ENCODE assay signal across 17 cellular contexts in genomic region chr2:178846458-178846802, GRCh38. TPM values are rescaled to one million over a fixed set of nuclear protein-coding genes. Genes with fewer than 3 reads are reported as not detected.
A peak's percentile ranks its signal among the peaks of the same experiment; 100 is the strongest.
DNase-seq lines count a peak whose midpoint lies in the region; ATAC-seq, FAIRE-seq and TF ChIP-seq lines count a peak whose summit lies in the region.
"Had no signal": no experiment of that assay in that cellular context is flagged by ENCODE, and none has a peak within 500 bp of the region (broad histone marks: within the 10 kb centered on the region; RNA-seq: fewer than 3 reads in every experiment).

No MANE protein-coding gene starts in this region.

- FAIRE-seq in H1 (lab: Jason Lieb, UNC) = no peak
- FAIRE-seq: GM12892 had no signal

- H3K14ac ChIP-seq in H1 (ENCODE audit: insufficient read length) = no peak overlapping the region

- no peak overlapping the region for H3K9ac ChIP-seq in H1 (replicated peaks in 1 of 4; ENCODE audit: extremely low read depth in 1 of 4, low read depth in 3 of 4, low read length in 3 of 4)
- H3K9ac ChIP-seq: BLaER1 treated with 17β-estradiol and CSF1 and Interleukin-3, amounts not matched to agents 10 nM and 100 nM had no signal

- no peak overlapping the region for H3K23ac ChIP-seq in H1 (ENCODE audit: insufficient read length)

- intact Hi-C loops in Right ventricle myocardium superior (cut with DNase I) = no loop called here
- intact Hi-C loops in activated CD8-positive, alpha-beta T cell treated with anti-CD3 and anti-CD28 coated beads for 36 hours (cut with micrococcal nuclease) = no loop called here

- H3K79me1 ChIP-seq in H1 (ENCODE audit: low read depth, low read length) = no peaks in the 10 kb centered on the region

- H3K79me2 ChIP-seq in H1 (ENCODE audit: control insufficient read depth in 1 of 2, insufficient read depth in 2 of 2, low read length in 2 of 2) = no peaks in the 10 kb centered on the region

- peak overlapping the region; percentile 42 for H3K27ac ChIP-seq in cardiac muscle cell
- no peak overlapping the region for H3K27ac ChIP-seq in H1 (ENCODE audit: low read depth, low read length)
- H3K27ac ChIP-seq: 22Rv1; BLaER1 treated with 17β-estradiol and CSF1 and Interleukin-3, amounts not matched to agents 10 nM and 100 nM; Peyer's patch had no signal

- H2BK5ac ChIP-seq in H1 (ENCODE audit: low read depth, low read length) = no peak overlapping the region

- H3K4me1 ChIP-seq in cardiac muscle cell (ENCODE audit: low read depth) (peaks cover 15% of the 10 kb centered on the region), H1 (replicated peaks in 1 of 4; ENCODE audit: control insufficient read depth in 3 of 4, insufficient read depth in 4 of 4, low read length in 3 of 4) (peaks cover 0 to 13% (median 7%) of the 10 kb centered on the region in 4 experiments; a peak in 3 of 7 replicates)
- H3K4me1 ChIP-seq: BLaER1 treated with 17β-estradiol and CSF1 and Interleukin-3, amounts not matched to agents 10 nM and 100 nM; Peyer's patch had no signal

- H3K36me3 Mint-ChIP-seq in activated CD8-positive, alpha-beta T cell treated with anti-CD3 and anti-CD28 coated beads for 36 hours (ENCODE audit: low read depth) = peaks cover 14% of the 10 kb centered on the region

- no peak overlapping the region for H3K18ac ChIP-seq in H1 (ENCODE audit: extremely low read depth, low read length)

- H4K5ac ChIP-seq in H1 (ENCODE audit: insufficient read length, low read depth, low read length) = no peak overlapping the region

- no peak overlapping the region for H3K4ac ChIP-seq in H1 (replicated peaks; ENCODE audit: insufficient read length, low read depth, low read length)

- H3K27me3 Mint-ChIP-seq in activated CD8-positive, alpha-beta T cell treated with anti-CD3 and anti-CD28 coated beads for 36 hours = no peaks in the 10 kb centered on the region

- H3K9me3 ChIP-seq in cardiac muscle cell (ENCODE audit: low read depth) (no peaks in the 10 kb centered on the region), H1 (ENCODE audit: insufficient read depth in 2 of 2, low read depth in 1 of 2, low read length in 1 of 2) (peaks cover 0 to 3% of the 10 kb centered on the region in 2 experiments; a peak in 1 of 4 replicates)
- H3K9me3 ChIP-seq: BLaER1 treated with 17β-estradiol and CSF1 and Interleukin-3, amounts not matched to agents 10 nM and 100 nM; Peyer's patch had no signal

- no peaks in the 10 kb centered on the region for H3K4me1 Mint-ChIP-seq in activated CD8-positive, alpha-beta T cell treated with anti-CD3 and anti-CD28 coated beads for 36 hours (ENCODE audit: low read depth)

- no peak overlapping the region for H2AFZ ChIP-seq in H1 (ENCODE audit: low read length)

- no peak overlapping the region for H4K91ac ChIP-seq in H1 (replicated peaks; ENCODE audit: insufficient read length, low read length)

- no peak for TF ChIP-seq POLR2A in H1 (IDR thresholded peaks at IDR 0.05; ENCODE audit: control extremely low read depth in 1 of 2, low read depth in 2 of 2, low read length in 2 of 2)

- H2AK5ac ChIP-seq in H1 (ENCODE audit: low read depth, low read length) = no peak overlapping the region

- H2BK12ac ChIP-seq in H1 (ENCODE audit: low read depth, low read length) = no peak overlapping the region

- TF ChIP-seq CTCF in cardiac muscle cell (IDR thresholded peaks at IDR 0.05; ENCODE audit: low read depth, low read length) = no peak
- TF ChIP-seq CTCF in H1 (IDR thresholded peaks at IDR 0.05; ENCODE audit: control extremely low read depth in 1 of 3, insufficient read depth in 1 of 3, low read depth in 1 of 3, low read length in 3 of 3) = no peak
- TF ChIP-seq CTCF in activated CD8-positive, alpha-beta T cell treated with anti-CD3 and anti-CD28 coated beads for 36 hours (IDR thresholded peaks at IDR 0.05) = no peak

- TF ChIP-seq EP300 in H1 (IDR thresholded peaks at IDR 0.05; ENCODE audit: borderline replicate concordance in 1 of 2, low read depth in 2 of 2, low read length in 2 of 2) = no peak

- no peak overlapping the region for H2BK15ac ChIP-seq in H1 (ENCODE audit: low read length)

- DNase-seq in cardiac muscle cell (ENCODE audit: low read depth in 1 of 2, low spot score in 1 of 2) (no peak), Right ventricle myocardium superior (no peak), M059J (ENCODE audit: low read depth) (peak; percentile 26), H1 (ENCODE audit: low read depth in 1 of 2, low spot score in 2 of 2) (no peak), renal cortical epithelial cell (ENCODE audit: low read depth) (peak; percentile 9), dedifferentiated amniotic fluid mesenchymal stem cell (ENCODE audit: extremely low spot score) (no peak), NCI-H2107 treated with DMSO at 0.1 percent for 48 hours (lab: John Stamatoyannopoulos, UW; ENCODE audit: unreplicated experiment) (no peak)
- no peak for DNase-seq in activated CD8-positive, alpha-beta T cell treated with anti-CD3 and anti-CD28 coated beads for 36 hours
- DNase-seq: GOT3, NCI-H187 treated with DMSO at 0.1 percent for 48 hours, NCI-H2171, NCI-H446 treated with DMSO at 0.1 percent for 48 hours, Peyer's patch, SHP77 treated with DMSO at 0.1 percent for 48 hours had no signal

- TF ChIP-seq RAD21 in H1 (IDR thresholded peaks at IDR 0.05 in 1 of 2, conservative IDR thresholded peaks at IDR 0.05 in 1 of 2; ENCODE audit: low read depth in 2 of 2, low read length in 2 of 2) = no peak

- H3K4me3 ChIP-seq in cardiac muscle cell = no peak overlapping the region
- no peak overlapping the region for H3K4me3 ChIP-seq in H1 (ENCODE audit: extremely low read depth in 1 of 4, insufficient read depth in 2 of 4, low read depth in 3 of 4, low read length in 4 of 4)
- H3K4me3 ChIP-seq: BLaER1 treated with 17β-estradiol and CSF1 and Interleukin-3, amounts not matched to agents 10 nM and 100 nM; Peyer's patch had no signal

- H3K27me3 ChIP-seq in cardiac muscle cell (no peaks in the 10 kb centered on the region), H1 (replicated peaks in 1 of 4; ENCODE audit: control insufficient read depth in 3 of 4, extremely low read depth in 1 of 4, insufficient read depth in 3 of 4, low read length in 3 of 4) (no peaks in the 10 kb centered on the region)
- H3K27me3 ChIP-seq: BLaER1 treated with 17β-estradiol and CSF1 and Interleukin-3, amounts not matched to agents 10 nM and 100 nM; Peyer's patch had no signal

- H4K8ac ChIP-seq in H1 (ENCODE audit: extremely low read depth, insufficient read depth, low read length) = no peak overlapping the region

- WGBS in H1 (ENCODE audit: extremely low coverage in 1 of 2, insufficient coverage in 1 of 2, insufficient read length in 1 of 2, insufficient replicate concordance in 2 of 2, low coverage in 1 of 2, low lambda C conversion rate in 2 of 2, missing lambda C conversion rate in 1 of 2), 2 experiments = 69% methylated on average over 2 of the region's 2 CpGs; no CpG with 5 or more reads in 1 of the 2 experiments

- peak overlapping the region; percentile 30 to 34; a peak in 2 of 4 replicates for H3K4me2 ChIP-seq in H1 (ENCODE audit: insufficient read depth in 1 of 2, low read depth in 2 of 2, low read length in 2 of 2)
- H3K4me2 ChIP-seq: BLaER1 treated with 17β-estradiol and CSF1 and Interleukin-3, amounts not matched to agents 10 nM and 100 nM had no signal

- no peak overlapping the region for H2BK120ac ChIP-seq in H1 (replicated peaks; ENCODE audit: low read depth, low read length)

- H2BK20ac ChIP-seq in H1 (ENCODE audit: low read length) = no peak overlapping the region

- POLR2A ChIA-PET in H1 (lab: Charles Lee; ENCODE audit: partially characterized antibody) = no interaction called here
- POLR2A ChIA-PET in activated CD8-positive, alpha-beta T cell treated with anti-CD3 and anti-CD28 coated beads for 36 hours (lab: Charles Lee) = no interaction called here

- no peak for ATAC-seq in Right ventricle myocardium superior (ENCODE audit: poor library complexity)
- ATAC-seq in activated CD8-positive, alpha-beta T cell treated with anti-CD3 and anti-CD28 coated beads for 36 hours = no peak

- CTCF ChIA-PET in H1 (lab: Charles Lee; ENCODE audit: partially characterized antibody) = no interaction called here
- CTCF ChIA-PET in activated CD8-positive, alpha-beta T cell treated with anti-CD3 and anti-CD28 coated beads for 36 hours (lab: Charles Lee) = no interaction called here

- H3K27ac Mint-ChIP-seq in activated CD8-positive, alpha-beta T cell treated with anti-CD3 and anti-CD28 coated beads for 36 hours = no peak overlapping the region

- H4K20me1 ChIP-seq in H1 (replicated peaks in 1 of 2; ENCODE audit: control insufficient read depth in 1 of 2, insufficient read depth in 2 of 2, low read length in 2 of 2) = no peaks in the 10 kb centered on the region
- H4K20me1 ChIP-seq: BLaER1 treated with 17β-estradiol and CSF1 and Interleukin-3, amounts not matched to agents 10 nM and 100 nM had no signal

- peaks cover 75% of the 10 kb centered on the region for H3K36me3 ChIP-seq in cardiac muscle cell
- no peaks in the 10 kb centered on the region; a peak in 1 of 8 replicates for H3K36me3 ChIP-seq in H1 (ENCODE audit: control insufficient read depth in 2 of 4, insufficient read depth in 4 of 4, low read length in 3 of 4)
- H3K36me3 ChIP-seq: BLaER1 treated with 17β-estradiol and CSF1 and Interleukin-3, amounts not matched to agents 10 nM and 100 nM; Peyer's patch had no signal

- H3K4me3 Mint-ChIP-seq in activated CD8-positive, alpha-beta T cell treated with anti-CD3 and anti-CD28 coated beads for 36 hours = no peak overlapping the region

- H3K56ac ChIP-seq in H1 (replicated peaks; ENCODE audit: insufficient read length, low read depth, low read length) = no peak overlapping the region

- H3K23me2 ChIP-seq in H1 (ENCODE audit: low read depth, low read length) = no peaks in the 10 kb centered on the region

- no peaks in the 10 kb centered on the region for H3K9me3 Mint-ChIP-seq in activated CD8-positive, alpha-beta T cell treated with anti-CD3 and anti-CD28 coated beads for 36 hours

TF ChIP-seq in H1, 55 proteins besides CTCF, POLR2A, EP300 and RAD21 (continues in another document):
- no peak for TF ChIP-seq HDAC2 (IDR thresholded peaks at IDR 0.05; ENCODE audit: borderline replicate concordance in 1 of 2, low read depth in 2 of 2, low read length in 2 of 2)
- no peak for TF ChIP-seq KDM5A (IDR thresholded peaks at IDR 0.05; ENCODE audit: low read length)

RNA-seq across cellular contexts. Expression of gene TTN, which starts 39.2 kb away (rescaled TPM):
- total RNA-seq in cardiac muscle cell (473 and 1,214 TPM in 2 replicates), Right ventricle myocardium superior (3,113 TPM), renal cortical epithelial cell (under 0.01 and 0.05 TPM in 2 replicates)
- polyA plus RNA-seq in cardiac muscle cell (1,208 and 1,558 TPM in 2 replicates), H1 (2011; rRNA removed) (0.16 and 0.30 TPM in 2 replicates)
- 0.52 and 0.71 TPM in 2 replicates for total RNA-seq in M059J (2014; rRNA removed; shearing (Covaris generic))
- total RNA-seq in H1 (2021; fragmentation: NEBNext Ultra II Directional; extraction: Animal tissue kit (Norgen Biotek cat#: 25700)) = 6.9 and 9.7 TPM in 2 replicates
- 0.45 TPM for polyA plus RNA-seq in H1 (2011; cell fraction: cytosol; rRNA removed)
- polyA plus RNA-seq in H1 (2011; cell fraction: nucleus; rRNA removed) = 3.3 TPM
- 0.39 to 0.74 TPM (median 0.60 TPM) in 4 replicates for polyA plus RNA-seq in H1 (2012, experiment 1 of 2)
- 0.01 TPM for polyA plus RNA-seq in H1 (2012, experiment 2 of 2)
- 1.3 TPM for polyA plus RNA-seq in H1 (2013, experiment 1 of 2)
- 1.3 TPM for polyA plus RNA-seq in H1 (2013, experiment 2 of 2)
- polyA minus RNA-seq in H1 (2011; rRNA and poly(A)+ RNA removed) = 19.2 and 20.2 TPM in 2 replicates
- polyA minus RNA-seq in H1 (2011; cell fraction: cytosol; rRNA and poly(A)+ RNA removed) = 3.2 TPM
- polyA minus RNA-seq in H1 (2011; cell fraction: nucleus; rRNA and poly(A)+ RNA removed) = 34.8 TPM
- total RNA-seq in activated CD8-positive, alpha-beta T cell treated with anti-CD3 and anti-CD28 coated beads for 36 hours = 1 to 10 TPM; 2.8 to 4.3 TPM

Comparison
In these comparisons a context has a peak if more than half of its experiments do, and no peak if none do; other contexts are left out.
1. DNase-seq: peak in M059J (single experiment) and renal cortical epithelial cell (single experiment); none in cardiac muscle cell (0 of 2), Right ventricle myocardium superior (single experiment), H1 (0 of 2), dedifferentiated amniotic fluid mesenchymal stem cell (single experiment), activated CD8-positive, alpha-beta T cell treated with anti-CD3 and anti-CD28 coated beads for 36 hours (single experiment) and NCI-H2107 treated with DMSO at 0.1 percent for 48 hours (single experiment).
2. RNA of gene TTN, which starts 39.2 kb away (total RNA-seq): 3,113 TPM in Right ventricle myocardium superior (single experiment) and 473 to 1,214 TPM in cardiac muscle cell; 6.9 to 9.7 TPM in H1, 2.8 to 4.3 TPM in activated CD8-positive, alpha-beta T cell treated with anti-CD3 and anti-CD28 coated beads for 36 hours, 0.52 to 0.71 TPM in M059J and under 0.01 to 0.05 TPM in renal cortical epithelial cell; every median in the first group is over 10 times any median in the second.